ENCODE assay signal across 15 cellular contexts in the genomic region with DNA sequence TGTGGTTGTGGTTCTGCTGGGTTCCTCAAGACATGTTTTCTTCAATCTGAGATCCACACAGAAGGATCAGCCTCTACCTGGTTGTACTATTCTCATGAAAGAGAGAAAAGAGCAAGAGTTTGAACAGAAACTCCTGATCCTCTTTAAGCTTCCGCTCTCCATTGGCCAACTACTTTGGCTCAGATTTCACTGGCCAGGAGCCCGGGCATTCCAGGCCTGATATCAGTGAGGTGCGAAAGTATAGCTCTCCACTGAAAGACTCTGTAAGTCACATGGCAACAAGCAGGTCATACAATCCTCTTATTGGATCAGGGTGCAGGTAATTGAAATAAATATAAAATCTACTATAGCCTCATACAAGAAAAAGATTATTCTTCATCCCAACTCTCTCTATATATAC.
A peak's percentile ranks its signal among the peaks of the same experiment; 100 is the strongest.
DNase-seq lines count a peak whose midpoint lies in the region; TF ChIP-seq lines count a peak whose summit lies in the region.
"Had no signal": no experiment of that assay in that cellular context is flagged by ENCODE, and none has a peak within 500 bp of the region (broad histone marks: within the 10 kb centered on the region; RNA-seq: fewer than 3 reads in every experiment).

No MANE protein-coding gene starts in this region.

- H4K20me1 ChIP-seq in PC-9 (ENCODE audit: insufficient read depth) = no peaks in the 10 kb centered on the region

- H3K9me3 Mint-ChIP-seq in Calu3 (ENCODE audit: low read depth, unreplicated experiment) = no peaks in the 10 kb centered on the region
- H3K9me3 Mint-ChIP-seq: activated CD4-positive, alpha-beta T cell treated with anti-CD3 and anti-CD28 coated beads, Interleukin-2, amount 10 ng/mL, durations not matched to agents 7 days and 5 days had no signal

- no peak overlapping the region for H3K27ac Mint-ChIP-seq in Calu3 (ENCODE audit: unreplicated experiment)
- H3K27ac Mint-ChIP-seq: activated CD4-positive, alpha-beta T cell treated with anti-CD3 and anti-CD28 coated beads, Interleukin-2, amount 10 ng/mL, durations not matched to agents 7 days and 5 days had no signal

- in situ Hi-C loops in brain microvascular endothelial cell (cut with HindIII; ENCODE audit: low pct_ligation_motif_present, low sequenced_read_pairs) = no loop called here

- no peak overlapping the region for H2AFZ ChIP-seq in PC-9

- POLR2A ChIA-PET in PC-9 (lab: Charles Lee; ENCODE audit: unreplicated experiment) = no interaction called here

- DNase-seq in Calu3 (peak; percentile 42), NCI-H2029 (lab: John Stamatoyannopoulos, UW) (peak; percentile 26), brain microvascular endothelial cell (peak; percentile 32), kidney tubule cell (ENCODE audit: low spot score) (peak; percentile 60), midbrain (lab: John Stamatoyannopoulos, UW) (no peak), PC-9 (no peak), MG63 (no peak)
- DNase-seq in central memory CD4-positive, alpha-beta T cell = no peak
- DNase-seq: activated CD4-positive, alpha-beta T cell treated with anti-CD3 and anti-CD28 coated beads, Interleukin-2, amount 10 ng/mL, durations not matched to agents 7 days and 5 days; activated naive CD4-positive, alpha-beta T cell; anterior cingulate cortex; MM.1S; NCI-H1930; sigmoid colon; stimulated activated CD4-positive, alpha-beta T cell treated with anti-CD3 and anti-CD28 coated beads, Interleukin-1b, Interleukin-23, amount 100 ng/mL, for 48 hours had no signal

- no TSS peak for BruUV-seq in Calu3 (replicated peaks; lab: Mats Ljungman, UMichigan)
- no TSS peak for BruUV-seq in PC-9 (replicated peaks; lab: Mats Ljungman, UMichigan)

- no peaks in the 10 kb centered on the region for H3K4me1 ChIP-seq in PC-9 (replicated peaks; ENCODE audit: insufficient read depth)
- H3K4me1 ChIP-seq: sigmoid colon had no signal

- no peaks in the 10 kb centered on the region for H3F3A ChIP-seq in PC-9 (ENCODE audit: insufficient read depth, low read depth)

- H3K36me3 ChIP-seq in brain microvascular endothelial cell (replicated peaks) = no peaks in the 10 kb centered on the region
- H3K36me3 ChIP-seq in PC-9 (ENCODE audit: low read depth) = no peaks in the 10 kb centered on the region
- H3K36me3 ChIP-seq in MG63 = no peaks in the 10 kb centered on the region
- H3K36me3 ChIP-seq: sigmoid colon had no signal

- H3K9me2 ChIP-seq in PC-9 (ENCODE audit: insufficient read depth) = no peaks in the 10 kb centered on the region

- intact Hi-C loops in Calu3 (cut with micrococcal nuclease; ENCODE audit: unreplicated experiment) (no loop called here), PC-9 (cut with micrococcal nuclease; ENCODE audit: unreplicated experiment) (no loop called here)

- TF ChIP-seq CTCF in Calu3 (IDR thresholded peaks at IDR 0.05; ENCODE audit: unreplicated experiment) (no peak), brain microvascular endothelial cell (IDR thresholded peaks at IDR 0.05; ENCODE audit: low read depth, low read length, missing control alignments) (no peak), PC-9 (conservative IDR thresholded peaks at IDR 0.05) (no peak)

- no peaks in the 10 kb centered on the region for H3K9me3 ChIP-seq in PC-9 (ENCODE audit: insufficient read depth, low read depth)
- no peaks in the 10 kb centered on the region for H3K9me3 ChIP-seq in MG63
- H3K9me3 ChIP-seq: sigmoid colon had no signal

- CTCF ChIA-PET in Calu3 (lab: Charles Lee) = no interaction called here
- CTCF ChIA-PET in PC-9 (lab: Charles Lee) = no interaction called here

- no peaks in the 10 kb centered on the region for H3K27me3 Mint-ChIP-seq in Calu3 (ENCODE audit: unreplicated experiment)
- H3K27me3 Mint-ChIP-seq: activated CD4-positive, alpha-beta T cell treated with anti-CD3 and anti-CD28 coated beads, Interleukin-2, amount 10 ng/mL, durations not matched to agents 7 days and 5 days had no signal

- H3K36me3 Mint-ChIP-seq in Calu3 (ENCODE audit: insufficient read depth, unreplicated experiment) = no peaks in the 10 kb centered on the region

- H3K27ac ChIP-seq in brain microvascular endothelial cell (no peak overlapping the region), PC-9 (no peak overlapping the region)
- H3K27ac ChIP-seq: sigmoid colon had no signal

- no peaks in the 10 kb centered on the region for H3K79me2 ChIP-seq in PC-9 (ENCODE audit: low read depth)

- no peaks in the 10 kb centered on the region for H3K4me1 Mint-ChIP-seq in Calu3 (ENCODE audit: low read depth, unreplicated experiment)
- H3K4me1 Mint-ChIP-seq: activated CD4-positive, alpha-beta T cell treated with anti-CD3 and anti-CD28 coated beads, Interleukin-2, amount 10 ng/mL, durations not matched to agents 7 days and 5 days had no signal

- H3K4me2 ChIP-seq in PC-9 = no peak overlapping the region

- H3K4me3 ChIP-seq in brain microvascular endothelial cell (ENCODE audit: low read depth, low read length) (no peak overlapping the region), PC-9 (no peak overlapping the region), MG63 (no peak overlapping the region)
- H3K4me3 ChIP-seq: sigmoid colon had no signal

- H3K4me3 Mint-ChIP-seq in Calu3 (ENCODE audit: low read depth, unreplicated experiment) = no peak overlapping the region
- H3K4me3 Mint-ChIP-seq: activated CD4-positive, alpha-beta T cell treated with anti-CD3 and anti-CD28 coated beads, Interleukin-2, amount 10 ng/mL, durations not matched to agents 7 days and 5 days had no signal

- H3K27me3 ChIP-seq in brain microvascular endothelial cell (replicated peaks) = no peaks in the 10 kb centered on the region
- H3K27me3 ChIP-seq in PC-9 (ENCODE audit: insufficient read depth, low read depth) = no peaks in the 10 kb centered on the region
- no peaks in the 10 kb centered on the region for H3K27me3 ChIP-seq in MG63
- H3K27me3 ChIP-seq: sigmoid colon had no signal

Comparison
In these comparisons a context has a peak if more than half of its experiments do, and no peak if none do; other contexts are left out.
1. DNase-seq: peak in Calu3 (single experiment), NCI-H2029 (single experiment), brain microvascular endothelial cell (single experiment) and kidney tubule cell (single experiment); none in central memory CD4-positive, alpha-beta T cell (single experiment), midbrain (single experiment), PC-9 (0 of 2) and MG63 (single experiment).